Comparison of ENCODE assay signal across 15 cellular contexts in genomic region chr5:134413046-134413445, GRCh38. TPM values are rescaled to one million over a fixed set of nuclear protein-coding genes. Genes with fewer than 3 reads are reported as not detected.
A peak's percentile ranks its signal among the peaks of the same experiment; 100 is the strongest.
DNase-seq lines count a peak whose midpoint lies in the region; ATAC-seq, FAIRE-seq and TF ChIP-seq lines count a peak whose summit lies in the region.
"Had no signal": no experiment of that assay in that cellular context is flagged by ENCODE, and none has a peak within 500 bp of the region (broad histone marks: within the 10 kb centered on the region; RNA-seq: fewer than 3 reads in every experiment).

No MANE protein-coding gene starts in this region.

- H3K27me3 ChIP-seq in CD4-positive, CD25-positive, alpha-beta regulatory T cell (ENCODE audit: control insufficient read depth, insufficient read depth, low read length), result no peaks in the 10 kb centered on the region
- no peaks in the 10 kb centered on the region for H3K27me3 ChIP-seq in Caco-2 (replicated peaks; ENCODE audit: control insufficient read depth, insufficient read depth, low read length)
- H3K27me3 ChIP-seq in K562 (ENCODE audit: control insufficient read depth in 2 of 2, insufficient read depth in 2 of 2, low read length in 2 of 2), result no peaks in the 10 kb centered on the region
- no peaks in the 10 kb centered on the region for H3K27me3 ChIP-seq in SJCRH30
- no peaks in the 10 kb centered on the region for H3K27me3 ChIP-seq in PC-3 (ENCODE audit: low read length)

- FAIRE-seq in K562 (lab: Jason Lieb, UNC), result peak; percentile 61
- FAIRE-seq: endometrium, G401.6 had no signal

- TF ChIP-seq POLR2A in K562 (conservative IDR thresholded peaks at IDR 0.05), result no peak

- H3K79me2 ChIP-seq in K562 (ENCODE audit: control insufficient read depth, insufficient read depth, low read length) (peaks cover 28% of the 10 kb centered on the region), PC-3 (ENCODE audit: low read length) (peaks cover 32% of the 10 kb centered on the region)

- in situ Hi-C loops in K562 (cut with MboI), result loop anchor here (5.0 kb wide), 1 partner anchor 99 kb away; no protein-coding TSS in a partner anchor

- intact Hi-C loops in Caco-2 (cut with micrococcal nuclease; ENCODE audit: unreplicated experiment) (no loop called here), K562 (cut with micrococcal nuclease) (loop anchor here (5.0 kb wide), 3 partner anchors 54 to 164 kb away; no protein-coding TSS in a partner anchor), PC-3 (cut with micrococcal nuclease) (loop anchor here (5.0 kb wide), 1 partner anchor 54 kb away; no protein-coding TSS in a partner anchor)

- H2AFZ ChIP-seq in K562 (ENCODE audit: low read depth, low read length) (peak overlapping the region; percentile 64), PC-3 (ENCODE audit: low read length) (no peak overlapping the region)

- no peaks in the 10 kb centered on the region for H3K9me2 ChIP-seq in PC-3 (replicated peaks; ENCODE audit: low read length)

- H4K20me1 ChIP-seq in K562 (replicated peaks; ENCODE audit: control insufficient read depth, insufficient read depth, low read length), result no peaks in the 10 kb centered on the region
- H4K20me1 ChIP-seq in PC-3 (ENCODE audit: low read length), result no peaks in the 10 kb centered on the region

- H3K4me1 ChIP-seq in CD4-positive, CD25-positive, alpha-beta regulatory T cell (ENCODE audit: control insufficient read depth, insufficient read depth, low read length, poor library complexity, severe bottlenecking), result peaks cover 22% of the 10 kb centered on the region
- H3K4me1 ChIP-seq in Caco-2 (peaks cover 61% of the 10 kb centered on the region), K562 (replicated peaks in 1 of 2; ENCODE audit: control insufficient read depth in 2 of 2, insufficient read depth in 2 of 2, low read length in 2 of 2) (peaks cover 18 to 25% of the 10 kb centered on the region in 2 experiments), SJCRH30 (no peaks in the 10 kb centered on the region; the same call in 1 of the 2 replicates), PC-3 (ENCODE audit: insufficient read depth, low read length) (peaks cover 24% of the 10 kb centered on the region; the same call in 1 of the 2 replicates)

- H3K36me3 Mint-ChIP-seq in CD4-positive, CD25-positive, alpha-beta regulatory T cell, result peaks cover 7% of the 10 kb centered on the region
- peaks cover 34% of the 10 kb centered on the region for H3K36me3 Mint-ChIP-seq in Caco-2 (ENCODE audit: insufficient read depth, unreplicated experiment)
- peaks cover 4% of the 10 kb centered on the region for H3K36me3 Mint-ChIP-seq in nephron (ENCODE audit: low read depth)

- H3K36me3 ChIP-seq in CD4-positive, CD25-positive, alpha-beta regulatory T cell (ENCODE audit: control insufficient read depth, insufficient read depth, low read length), result peaks cover 5% of the 10 kb centered on the region
- peaks cover 1% of the 10 kb centered on the region; the same call in 1 of the 2 replicates for H3K36me3 ChIP-seq in Caco-2 (ENCODE audit: control insufficient read depth, insufficient read depth, low read length)
- peaks cover 15% of the 10 kb centered on the region; the same call in 2 of the 3 replicates for H3K36me3 ChIP-seq in K562 (ENCODE audit: control insufficient read depth, insufficient read depth, low read length)
- no peaks in the 10 kb centered on the region for H3K36me3 ChIP-seq in SJCRH30
- H3K36me3 ChIP-seq in PC-3 (ENCODE audit: low read depth, low read length), result no peaks in the 10 kb centered on the region

- H3K9ac ChIP-seq in K562 (ENCODE audit: insufficient read depth in 1 of 2, low read depth in 2 of 2, low read length in 2 of 2), result peak overlapping the region in 1 of 2 experiments; percentile 20; a peak in 1 of 4 replicates
- no peak overlapping the region for H3K9ac ChIP-seq in PC-3 (ENCODE audit: low read length)

- no TSS peak for BruUV-seq in Caco-2 (replicated peaks; lab: Mats Ljungman, UMichigan)
- no TSS peak for BruUV-seq in K562 (replicated peaks; lab: Mats Ljungman, UMichigan)
- BruUV-seq in PC-3 (replicated peaks; lab: Mats Ljungman, UMichigan), result no TSS peak

- H3K9me1 ChIP-seq in K562 (ENCODE audit: control insufficient read depth, insufficient read depth, low read length), result no peaks in the 10 kb centered on the region

- TF ChIP-seq CTCF in Caco-2 (IDR thresholded peaks at IDR 0.05; ENCODE audit: insufficient read depth in 1 of 2, low read depth in 1 of 2, low read length in 1 of 2, severe bottlenecking in 1 of 2, unreplicated experiment in 1 of 2) (no peak), K562 (IDR thresholded peaks at IDR 0.05 in 2 of 3, conservative IDR thresholded peaks at IDR 0.05 in 1 of 3; ENCODE audit: insufficient read depth in 2 of 3, low read depth in 1 of 3, low read length in 3 of 3) (no peak), nephron (IDR thresholded peaks at IDR 0.05; ENCODE audit: unreplicated experiment in 3 of 3) (no peak), PC-3 (conservative IDR thresholded peaks at IDR 0.05; ENCODE audit: low read depth, low read length) (no peak)

- 15% methylated on average over 2 of the region's 2 CpGs for WGBS in K562 (ENCODE audit: insufficient coverage, low coverage, missing lambda C conversion rate)

- no peak for DNase-seq in CD4-positive, CD25-positive, alpha-beta regulatory T cell
- DNase-seq in Caco-2 (no peak), K562 (ENCODE audit: extremely low read depth in 1 of 4, low spot score in 3 of 4) (peak in 1 of 4 experiments; percentile 21), NCI-H2107 treated with DMSO at 0.1 percent for 48 hours (lab: John Stamatoyannopoulos, UW; ENCODE audit: unreplicated experiment) (no peak), SJCRH30 (no peak), PC-3 (no peak)
- DNase-seq: activated naive CD4-positive, alpha-beta T cell treated with anti-CD3 and anti-CD28 coated beads, Interleukin-2, amount 10 ng/mL, durations not matched to agents 7 days and 5 days; NCI-H2029 treated with DMSO at 0.1 percent for 48 hours; stimulated activated CD4-positive, alpha-beta T cell treated with anti-CD3 and anti-CD28 coated beads, Interleukin-1b, Interleukin-23, amount 100 ng/mL, for 48 hours; T1000; trophoblast cell had no signal

- no peaks in the 10 kb centered on the region for H3F3A ChIP-seq in PC-3 (ENCODE audit: low read length, unreplicated experiment)

- peaks cover 0 to 46% (median 25%) of the 10 kb centered on the region in 4 donors for H3K4me1 Mint-ChIP-seq in CD4-positive, CD25-positive, alpha-beta regulatory T cell
- H3K4me1 Mint-ChIP-seq in Caco-2 (ENCODE audit: low read depth, unreplicated experiment), result peaks cover 16% of the 10 kb centered on the region
- peaks cover 17% of the 10 kb centered on the region for H3K4me1 Mint-ChIP-seq in nephron

- H3K4me3 Mint-ChIP-seq in CD4-positive, CD25-positive, alpha-beta regulatory T cell, result peak overlapping the region; percentile 35 to 93 (median 66)
- H3K4me3 Mint-ChIP-seq in Caco-2 (ENCODE audit: unreplicated experiment) (peak overlapping the region; percentile 98), nephron (peak overlapping the region; percentile 57 to 66 (median 61))

- TF ChIP-seq RAD21 in K562 (CRISPR knock-in tag; conservative IDR thresholded peaks at IDR 0.05 in 1 of 2, IDR thresholded peaks at IDR 0.05 in 1 of 2), result no peak

- H3K27ac Mint-ChIP-seq in CD4-positive, CD25-positive, alpha-beta regulatory T cell, result peak overlapping the region in 2 of 3 donors; percentile 31 to 47
- H3K27ac Mint-ChIP-seq in Caco-2 (ENCODE audit: unreplicated experiment) (peak overlapping the region; percentile 35), nephron (peak overlapping the region in 1 of 3 experiments; percentile 39)

- H3K4me2 ChIP-seq in K562 (ENCODE audit: insufficient read depth, low read length), result peak overlapping the region; percentile 64
- H3K4me2 ChIP-seq in PC-3 (ENCODE audit: low read length), result no peak overlapping the region

- no peaks in the 10 kb centered on the region for H3K9me3 Mint-ChIP-seq in CD4-positive, CD25-positive, alpha-beta regulatory T cell
- no peaks in the 10 kb centered on the region for H3K9me3 Mint-ChIP-seq in Caco-2 (ENCODE audit: unreplicated experiment)
- no peaks in the 10 kb centered on the region for H3K9me3 Mint-ChIP-seq in nephron
- H3K9me3 Mint-ChIP-seq: activated naive CD4-positive, alpha-beta T cell treated with anti-CD3 and anti-CD28 coated beads, Interleukin-2, amount 10 ng/mL, durations not matched to agents 7 days and 5 days had no signal

- H3K9me3 ChIP-seq in CD4-positive, CD25-positive, alpha-beta regulatory T cell (ENCODE audit: control insufficient read depth in 2 of 2, low read length in 2 of 2), result no peaks in the 10 kb centered on the region
- no peaks in the 10 kb centered on the region for H3K9me3 ChIP-seq in Caco-2
- H3K9me3 ChIP-seq in K562 (replicated peaks; ENCODE audit: control insufficient read depth, insufficient read depth, low read depth, low read length), result no peaks in the 10 kb centered on the region
- no peaks in the 10 kb centered on the region for H3K9me3 ChIP-seq in SJCRH30 (replicated peaks)
- no peaks in the 10 kb centered on the region for H3K9me3 ChIP-seq in PC-3 (ENCODE audit: low read length)

- POLR2A ChIA-PET in Caco-2 (lab: Charles Lee) (no interaction called here), K562 (lab: Yijun Ruan, JAX) (interaction anchor here (0.8 kb wide), 1 partner anchor 110 kb away, joined by 4 read pairs; no protein-coding TSS in a partner anchor), PC-3 (lab: Charles Lee; ENCODE audit: unreplicated experiment) (interaction anchor here (0.6 kb wide), 1 partner anchor 89 kb away, joined by 4 read pairs; no protein-coding TSS in a partner anchor)

- CTCF ChIA-PET in Caco-2 (lab: Charles Lee) (interaction anchor here (0.6 to 0.7 kb wide), 2 partner anchors 99 to 114 kb away, joined by 4 read pairs; no protein-coding TSS in a partner anchor), K562 (lab: Yijun Ruan, JAX; ENCODE audit: low intra/inter-chr PET ratio) (no interaction called here), PC-3 (lab: Charles Lee) (no interaction called here)

- no peaks in the 10 kb centered on the region for H3K27me3 Mint-ChIP-seq in CD4-positive, CD25-positive, alpha-beta regulatory T cell
- H3K27me3 Mint-ChIP-seq in Caco-2 (ENCODE audit: insufficient read depth, unreplicated experiment) (no peaks in the 10 kb centered on the region), nephron (ENCODE audit: low read depth) (no peaks in the 10 kb centered on the region)

- no peak overlapping the region for H3K27ac ChIP-seq in CD4-positive, CD25-positive, alpha-beta regulatory T cell (ENCODE audit: insufficient read depth, low read length, poor library complexity, severe bottlenecking)
- H3K27ac ChIP-seq in K562 (ENCODE audit: extremely low read depth, low read depth, low read length), result no peak overlapping the region
- H3K27ac ChIP-seq in SJCRH30, result no peak overlapping the region
- no peak overlapping the region for H3K27ac ChIP-seq in PC-3 (ENCODE audit: low read length)

- ATAC-seq in CD4-positive, CD25-positive, alpha-beta regulatory T cell (ENCODE audit: low read depth in 2 of 2), result no peak
- ATAC-seq in K562 (no peak), PC-3 (no peak), GM18502 (IDR thresholded peaks at IDR 0.05; ENCODE audit: poor library complexity, unreplicated experiment) (no peak)

- H3K4me3 ChIP-seq in CD4-positive, CD25-positive, alpha-beta regulatory T cell (ENCODE audit: low read depth, low read length), result no peak overlapping the region
- H3K4me3 ChIP-seq in Caco-2 (ENCODE audit: low read depth, low read length) (no peak overlapping the region), K562 (no peak overlapping the region), SJCRH30 (no peak overlapping the region), PC-3 (ENCODE audit: low read length) (no peak overlapping the region)

- TF ChIP-seq EP300 in K562 (IDR thresholded peaks at IDR 0.05; ENCODE audit: low read length), result no peak

RNA-seq across cellular contexts. Expression of gene CDKN2AIPNL, which starts 1.4 kb away (rescaled TPM):
- total RNA-seq in CD4-positive, CD25-positive, alpha-beta regulatory T cell, result 13.5 TPM
- polyA plus RNA-seq in CD4-positive, CD25-positive, alpha-beta regulatory T cell, result 10 to 100 TPM; 24.6 to 32.4 (median 30.4) TPM
- total RNA-seq in Caco-2 (2022) (49.8 and 53.2 TPM in 2 replicates), K562 (2014; rRNA removed) (46.4 and 90.0 TPM in 2 replicates), K562 (2014; rRNA removed; fragmentation: Illumina TruSeq; extraction: Trizol) (40.7 and 45.5 TPM in 2 replicates), K562 (2015; rRNA removed; fragmentation: Illumina TruSeq; extraction: Trizol) (41.8 and 43.1 TPM in 2 replicates), K562 (2021) (40.0 and 42.1 TPM in 2 replicates), PC-3 (2014; rRNA removed) (29.7 and 38.2 TPM in 2 replicates)
- 12.4 and 12.8 TPM in 2 replicates for total RNA-seq in K562 (2011; cell fraction: chromatin; rRNA removed; ENCODE audit: low replicate concordance)
- 12.2 and 14.0 TPM in 2 replicates for total RNA-seq in K562 (2011; cell fraction: nucleolus; rRNA removed)
- total RNA-seq in K562 (2011; cell fraction: nucleoplasm; rRNA removed), result 21.9 and 23.2 TPM in 2 replicates
- polyA plus RNA-seq in K562 (2011; rRNA removed) (29.6 and 44.3 TPM in 2 replicates), K562 (2014; fragmentation: Illumina TruSeq; extraction: Trizol) (39.2 and 42.2 TPM in 2 replicates), K562 (2014; fragmentation: Nextera tagmentation; extraction: Ambion mirVana) (10 to 100 TPM; 19.9 to 30.7 TPM), K562 (2014; rRNA removed) (46.9 and 55.4 TPM in 2 replicates)
- 22.1 and 37.0 TPM in 2 replicates for polyA plus RNA-seq in K562 (2011; cell fraction: cytosol; rRNA removed)
- 10.8 and 15.7 TPM in 2 replicates for polyA plus RNA-seq in K562 (2011; cell fraction: nucleus; rRNA removed)
- polyA plus RNA-seq in K562 (2012), result 33.3 and 57.5 TPM in 2 replicates
- 15.6 and 16.0 TPM in 2 replicates for polyA minus RNA-seq in K562 (2011; rRNA and poly(A)+ RNA removed)
- polyA minus RNA-seq in K562 (2011; cell fraction: cytosol; rRNA and poly(A)+ RNA removed), result 12.5 and 12.6 TPM in 2 replicates
- 5.3 and 10.7 TPM in 2 replicates for polyA minus RNA-seq in K562 (2011; cell fraction: nucleus; rRNA and poly(A)+ RNA removed)
- 51.3 and 62.4 TPM in 2 replicates for total RNA-seq in SJCRH30 (2014; rRNA removed; shearing (Covaris generic))

RNA-seq across cellular contexts. Expression of gene UBE2B, which starts 41.7 kb away (rescaled TPM):
- 142 TPM for total RNA-seq in CD4-positive, CD25-positive, alpha-beta regulatory T cell
- 100 to 1,000 TPM in 1 of 4 donors, 10 to 100 TPM in 3; 84.5 to 110 (median 95.3) TPM for polyA plus RNA-seq in CD4-positive, CD25-positive, alpha-beta regulatory T cell
- total RNA-seq in Caco-2 (2022) (76.1 and 78.9 TPM in 2 replicates), K562 (2014; rRNA removed) (8.4 and 13.1 TPM in 2 replicates), K562 (2014; rRNA removed; fragmentation: Illumina TruSeq; extraction: Trizol) (61.8 and 72.4 TPM in 2 replicates), K562 (2015; rRNA removed; fragmentation: Illumina TruSeq; extraction: Trizol) (37.8 and 40.0 TPM in 2 replicates), K562 (2021) (73.1 and 75.5 TPM in 2 replicates), PC-3 (2014; rRNA removed) (9.5 and 10.0 TPM in 2 replicates)
- total RNA-seq in K562 (2011; cell fraction: chromatin; rRNA removed; ENCODE audit: low replicate concordance), result 39.2 and 116 TPM in 2 replicates
- total RNA-seq in K562 (2011; cell fraction: nucleolus; rRNA removed), result 17.2 and 18.7 TPM in 2 replicates
- total RNA-seq in K562 (2011; cell fraction: nucleoplasm; rRNA removed), result 47.7 and 64.6 TPM in 2 replicates
- polyA plus RNA-seq in K562 (2011; rRNA removed) (64.1 and 83.2 TPM in 2 replicates), K562 (2014; fragmentation: Illumina TruSeq; extraction: Trizol) (71.6 and 88.9 TPM in 2 replicates), K562 (2014; fragmentation: Nextera tagmentation; extraction: Ambion mirVana) (100 to 1,000 TPM; 165 to 198 TPM), K562 (2014; rRNA removed) (38.0 and 54.7 TPM in 2 replicates)
- 13.4 and 26.8 TPM in 2 replicates for polyA plus RNA-seq in K562 (2011; cell fraction: cytosol; rRNA removed)
- 16.4 and 23.7 TPM in 2 replicates for polyA plus RNA-seq in K562 (2011; cell fraction: nucleus; rRNA removed)
- 77.7 and 90.1 TPM in 2 replicates for polyA plus RNA-seq in K562 (2012)
- 23.5 and 30.8 TPM in 2 replicates for polyA minus RNA-seq in K562 (2011; rRNA and poly(A)+ RNA removed)
- 32.7 and 42.6 TPM in 2 replicates for polyA minus RNA-seq in K562 (2011; cell fraction: cytosol; rRNA and poly(A)+ RNA removed)
- 12.8 and 16.6 TPM in 2 replicates for polyA minus RNA-seq in K562 (2011; cell fraction: nucleus; rRNA and poly(A)+ RNA removed)
- 49.4 and 53.3 TPM in 2 replicates for total RNA-seq in SJCRH30 (2014; rRNA removed; shearing (Covaris generic))

RNA-seq across cellular contexts. Expression of gene CDKL3, which starts 46.1 kb away (rescaled TPM):
- total RNA-seq in CD4-positive, CD25-positive, alpha-beta regulatory T cell, result not detected
- polyA plus RNA-seq in CD4-positive, CD25-positive, alpha-beta regulatory T cell, result under 1 TPM in 2 of 4 donors, not detected in 2; 0.61 to 0.71 TPM
- total RNA-seq in Caco-2 (2022) (1.8 and 2.0 TPM in 2 replicates), K562 (2014; rRNA removed) (0.23 and 0.65 TPM in 2 replicates), K562 (2014; rRNA removed; fragmentation: Illumina TruSeq; extraction: Trizol) (1.5 and 1.8 TPM in 2 replicates), K562 (2015; rRNA removed; fragmentation: Illumina TruSeq; extraction: Trizol) (0.51 and 1.1 TPM in 2 replicates), K562 (2021) (1.1 and 1.8 TPM in 2 replicates), PC-3 (2014; rRNA removed) (0.17 TPM in 1 of 2 replicates, not detected in the other)
- 0.19 TPM in 1 of 2 replicates, not detected in the other for total RNA-seq in K562 (2011; cell fraction: chromatin; rRNA removed; ENCODE audit: low replicate concordance)
- total RNA-seq in K562 (2011; cell fraction: nucleolus; rRNA removed), result not detected in 2 replicates
- total RNA-seq in K562 (2011; cell fraction: nucleoplasm; rRNA removed), result 0.66 and 0.92 TPM in 2 replicates
- polyA plus RNA-seq in K562 (2011; rRNA removed) (3.1 and 5.0 TPM in 2 replicates), K562 (2014; fragmentation: Illumina TruSeq; extraction: Trizol) (1.5 and 2.4 TPM in 2 replicates), K562 (2014; fragmentation: Nextera tagmentation; extraction: Ambion mirVana) (1 to 10 TPM; 3.3 to 3.9 TPM), K562 (2014; rRNA removed) (1.2 and 1.7 TPM in 2 replicates)
- polyA plus RNA-seq in K562 (2011; cell fraction: cytosol; rRNA removed), result 0.57 and 1.8 TPM in 2 replicates
- polyA plus RNA-seq in K562 (2011; cell fraction: nucleus; rRNA removed), result 2.6 and 4.1 TPM in 2 replicates
- 1.5 and 1.7 TPM in 2 replicates for polyA plus RNA-seq in K562 (2012)
- polyA minus RNA-seq in K562 (2011; rRNA and poly(A)+ RNA removed), result 0.49 and 0.96 TPM in 2 replicates
- not detected in 2 replicates for polyA minus RNA-seq in K562 (2011; cell fraction: cytosol; rRNA and poly(A)+ RNA removed)
- 0.33 TPM in 1 of 2 replicates, not detected in the other for polyA minus RNA-seq in K562 (2011; cell fraction: nucleus; rRNA and poly(A)+ RNA removed)
- 1.4 and 2.5 TPM in 2 replicates for total RNA-seq in SJCRH30 (2014; rRNA removed; shearing (Covaris generic))
